In genomic region chr7:35849158-35849831, GRCh38 we compare ENCODE assay signal across 12 cellular contexts. TPM values are rescaled to one million over a fixed set of nuclear protein-coding genes. Genes with fewer than 3 reads are reported as not detected.
DNase-seq lines count a peak whose midpoint lies in the region; TF ChIP-seq lines count a peak whose summit lies in the region.
"Had no signal": no experiment of that assay in that cellular context is flagged by ENCODE, and none has a peak within 500 bp of the region (broad histone marks: within the 10 kb centered on the region; RNA-seq: fewer than 3 reads in every experiment).

No MANE protein-coding gene starts in this region.

- H3K4me3 Mint-ChIP-seq in chondrocyte (ENCODE audit: unreplicated experiment) = no peak overlapping the region
- H3K4me3 Mint-ChIP-seq in nephron progenitor cell = no peak overlapping the region
- H3K4me3 Mint-ChIP-seq: activated CD8-positive, alpha-beta T cell treated with anti-CD3 and anti-CD28 coated beads for 36 hours had no signal

- H3K9me3 Mint-ChIP-seq in chondrocyte (ENCODE audit: low read depth) (no peaks in the 10 kb centered on the region), nephron progenitor cell (no peaks in the 10 kb centered on the region)
- H3K9me3 Mint-ChIP-seq: activated CD8-positive, alpha-beta T cell treated with anti-CD3 and anti-CD28 coated beads for 36 hours had no signal

- TF ChIP-seq CTCF in chondrocyte (IDR thresholded peaks at IDR 0.05) = peak; percentile 57
- TF ChIP-seq CTCF in nephron progenitor cell (IDR thresholded peaks at IDR 0.05) = no peak

- H3K4me1 Mint-ChIP-seq in chondrocyte (ENCODE audit: low read depth) (peaks cover 49% of the 10 kb centered on the region), nephron progenitor cell (peaks cover 7% of the 10 kb centered on the region)

- DNase-seq in COR-L47 (lab: John Stamatoyannopoulos, UW) (peak; percentile 13), NCI-H146 (lab: John Stamatoyannopoulos, UW) (peak; percentile 64), chondrocyte (ENCODE audit: low spot score) (no peak), nephron progenitor cell (peak; percentile 4), inferior parietal cortex (ENCODE audit: extremely low spot score) (no peak), NAMALWA (ENCODE audit: low spot score) (no peak), T-helper 1 cell (no peak), hypothalamus (lab: John Stamatoyannopoulos, UW) (no peak)
- DNase-seq: activated CD8-positive, alpha-beta T cell treated with anti-CD3 and anti-CD28 coated beads for 36 hours; colonic mucosa; foreskin fibroblast; RPMI8226 had no signal

- H3K27ac Mint-ChIP-seq in chondrocyte (ENCODE audit: unreplicated experiment) (peak overlapping the region; percentile 75), nephron progenitor cell (no peak overlapping the region)
- H3K27ac Mint-ChIP-seq: activated CD8-positive, alpha-beta T cell treated with anti-CD3 and anti-CD28 coated beads for 36 hours had no signal

- H3K27me3 Mint-ChIP-seq in chondrocyte (ENCODE audit: low read depth) (no peaks in the 10 kb centered on the region), nephron progenitor cell (ENCODE audit: low read depth, poor library complexity) (no peaks in the 10 kb centered on the region)
- H3K27me3 Mint-ChIP-seq: activated CD8-positive, alpha-beta T cell treated with anti-CD3 and anti-CD28 coated beads for 36 hours had no signal

- H3K36me3 Mint-ChIP-seq in chondrocyte (ENCODE audit: low read depth) (peaks cover 3% of the 10 kb centered on the region), nephron progenitor cell (ENCODE audit: low read depth) (peaks cover 80% of the 10 kb centered on the region)

RNA-seq across cellular contexts. Expression of gene SEPTIN7, which starts 48.4 kb away (rescaled TPM):
- total RNA-seq in chondrocyte = 380 to 386 TPM (median 383 TPM) in 3 replicates

Comparison
In these comparisons a context has a peak if more than half of its experiments do, and no peak if none do; other contexts are left out.
1. DNase-seq: peak in COR-L47 (single experiment), NCI-H146 (single experiment) and nephron progenitor cell (single experiment); none in chondrocyte (single experiment), inferior parietal cortex (single experiment), NAMALWA (single experiment), T-helper 1 cell (0 of 5) and hypothalamus (0 of 51).